Comparison of ENCODE assay signal across 10 cellular contexts in genomic region chr9:33288828-33289483, GRCh38. TPM values are rescaled to one million over a fixed set of nuclear protein-coding genes. Genes with fewer than 3 reads are reported as not detected.
DNase-seq lines count a peak whose midpoint lies in the region; ATAC-seq and TF ChIP-seq lines count a peak whose summit lies in the region.
"Had no signal": no experiment of that assay in that cellular context is flagged by ENCODE, and none has a peak within 500 bp of the region (broad histone marks: within the 10 kb centered on the region; RNA-seq: fewer than 3 reads in every experiment).

No MANE protein-coding gene starts in this region.

- H3K9me3 ChIP-seq in HUES6 (ENCODE audit: control insufficient read depth, insufficient read depth, low read depth, low read length): no peaks in the 10 kb centered on the region

- H3K27me3 Mint-ChIP-seq in activated T-helper 17 cell treated with anti-CD3 and anti-CD28 coated beads, Interleukin-2, amount 50 U/mL, for 72 hours: no peaks in the 10 kb centered on the region
- H3K27me3 Mint-ChIP-seq in stimulated activated naive CD8-positive, alpha-beta T cell treated with anti-CD3 and anti-CD28 coated beads, Interleukin-15, amount 100 ng/mL, for 72 hours: no peaks in the 10 kb centered on the region

- H3K9ac ChIP-seq in HUES6 (ENCODE audit: low read length): peak overlapping the region; percentile 66

- H3K27me3 ChIP-seq in HUES6 (ENCODE audit: control insufficient read depth, insufficient read depth, low read length): no peaks in the 10 kb centered on the region
- H3K27me3 ChIP-seq in kidney epithelial cell (ENCODE audit: control insufficient read depth, insufficient read depth, low read length): no peaks in the 10 kb centered on the region

- no peaks in the 10 kb centered on the region for H3K9me3 Mint-ChIP-seq in activated T-helper 17 cell treated with anti-CD3 and anti-CD28 coated beads, Interleukin-2, amount 50 U/mL, for 72 hours
- H3K9me3 Mint-ChIP-seq in stimulated activated naive CD8-positive, alpha-beta T cell treated with anti-CD3 and anti-CD28 coated beads, Interleukin-15, amount 100 ng/mL, for 72 hours: peaks cover 0 to 9% of the 10 kb centered on the region in 2 donors

- no peak for TF ChIP-seq CTCF in kidney epithelial cell (IDR thresholded peaks at IDR 0.05; ENCODE audit: insufficient read depth, low read length, poor library complexity, severe bottlenecking)

- no peak for DNase-seq in kidney epithelial cell (ENCODE audit: low read depth)
- DNase-seq in stimulated activated naive CD8-positive, alpha-beta T cell treated with anti-CD3 and anti-CD28 coated beads, Interleukin-15, amount 100 ng/mL, for 72 hours: peak in 1 of 2 donors; percentile 26
- no peak for DNase-seq in stimulated activated CD4-positive, alpha-beta T cell treated with anti-CD3 and anti-CD28 coated beads, Interleukin-2, amount 100 ng/mL, for 48 hours
- no peak for DNase-seq in posterior vena cava (ENCODE audit: low spot score)

- peak overlapping the region; percentile 97; the same call in 1 of the 2 replicates for H3K27ac ChIP-seq in HUES6 (ENCODE audit: low read depth, low read length)

- peaks cover 4% of the 10 kb centered on the region; the same call in 1 of the 2 replicates for H3K4me1 ChIP-seq in HUES6 (ENCODE audit: control insufficient read depth, insufficient read depth, low read length)

- peak overlapping the region; percentile 99 for H3K27ac Mint-ChIP-seq in activated T-helper 17 cell treated with anti-CD3 and anti-CD28 coated beads, Interleukin-2, amount 50 U/mL, for 72 hours
- H3K27ac Mint-ChIP-seq in stimulated activated naive CD8-positive, alpha-beta T cell treated with anti-CD3 and anti-CD28 coated beads, Interleukin-15, amount 100 ng/mL, for 72 hours: peak overlapping the region; percentile 100

- H3K36me3 Mint-ChIP-seq in activated T-helper 17 cell treated with anti-CD3 and anti-CD28 coated beads, Interleukin-2, amount 50 U/mL, for 72 hours (ENCODE audit: low read depth): peaks cover 44% of the 10 kb centered on the region

- H3K4me1 Mint-ChIP-seq in activated T-helper 17 cell treated with anti-CD3 and anti-CD28 coated beads, Interleukin-2, amount 50 U/mL, for 72 hours: peaks cover 27% of the 10 kb centered on the region
- H3K4me1 Mint-ChIP-seq in stimulated activated naive CD8-positive, alpha-beta T cell treated with anti-CD3 and anti-CD28 coated beads, Interleukin-15, amount 100 ng/mL, for 72 hours: peaks cover 50% of the 10 kb centered on the region

- H3K36me3 ChIP-seq in HUES6 (ENCODE audit: control insufficient read depth, insufficient read depth, low read length): peaks cover 20% of the 10 kb centered on the region; the same call in 1 of the 2 replicates
- no peaks in the 10 kb centered on the region for H3K36me3 ChIP-seq in kidney epithelial cell (ENCODE audit: control insufficient read depth, insufficient read depth, low read length)

- no peak overlapping the region for H3K4me3 ChIP-seq in HUES6 (ENCODE audit: low read depth, low read length)
- peak overlapping the region; percentile 63 for H3K4me3 ChIP-seq in kidney epithelial cell (ENCODE audit: low read depth, low read length)

- no peak for ATAC-seq in activated T-helper 17 cell treated with anti-CD3 and anti-CD28 coated beads, Interleukin-2, amount 50 U/mL, for 72 hours (replicated peaks)
- no peak for ATAC-seq in stimulated activated naive CD8-positive, alpha-beta T cell treated with anti-CD3 and anti-CD28 coated beads, Interleukin-15, amount 100 ng/mL, for 72 hours
- ATAC-seq in GM21737 (IDR thresholded peaks at IDR 0.05; ENCODE audit: unreplicated experiment) (no peak), HG02588 (IDR thresholded peaks at IDR 0.05; ENCODE audit: unreplicated experiment) (no peak)

- intact Hi-C loops in posterior vena cava (cut with DNase I): no loop called here

- H3K4me3 Mint-ChIP-seq in activated T-helper 17 cell treated with anti-CD3 and anti-CD28 coated beads, Interleukin-2, amount 50 U/mL, for 72 hours: peak overlapping the region; percentile 89
- H3K4me3 Mint-ChIP-seq in stimulated activated naive CD8-positive, alpha-beta T cell treated with anti-CD3 and anti-CD28 coated beads, Interleukin-15, amount 100 ng/mL, for 72 hours: peak overlapping the region; percentile 88 to 90

RNA-seq across cellular contexts. Expression of gene NFX1, which starts 1.4 kb away (rescaled TPM):
- 10 to 100 TPM; 32.0 to 56.5 TPM for total RNA-seq in activated T-helper 17 cell treated with anti-CD3 and anti-CD28 coated beads, Interleukin-2, amount 50 U/mL, for 72 hours
- total RNA-seq in kidney epithelial cell (24.3 and 24.5 TPM in 2 replicates), posterior vena cava (10 to 100 TPM; 30.1 to 37.2 TPM)

RNA-seq across cellular contexts. Expression of gene CHMP5, which starts 24.1 kb away (rescaled TPM):
- 10 to 100 TPM; 54.7 to 70.0 TPM for total RNA-seq in activated T-helper 17 cell treated with anti-CD3 and anti-CD28 coated beads, Interleukin-2, amount 50 U/mL, for 72 hours
- total RNA-seq in kidney epithelial cell: 80.0 and 84.9 TPM in 2 replicates
- 10 to 100 TPM; 54.2 to 61.7 TPM for total RNA-seq in posterior vena cava

RNA-seq across cellular contexts. Expression of gene BAG1, which starts 24.4 kb away (rescaled TPM):
- 10 to 100 TPM; 41.2 to 95.2 TPM for total RNA-seq in activated T-helper 17 cell treated with anti-CD3 and anti-CD28 coated beads, Interleukin-2, amount 50 U/mL, for 72 hours
- total RNA-seq in kidney epithelial cell (54.8 and 59.0 TPM in 2 replicates), posterior vena cava (100 to 1,000 TPM in 1 of 2 donors, 10 to 100 TPM in 1; 73.8 to 103 TPM)

RNA-seq across cellular contexts. Expression of gene SPINK4, which starts 49.0 kb away (rescaled TPM):
- not detected for total RNA-seq in activated T-helper 17 cell treated with anti-CD3 and anti-CD28 coated beads, Interleukin-2, amount 50 U/mL, for 72 hours
- total RNA-seq in kidney epithelial cell (not detected in 2 replicates), posterior vena cava (not detected)
- total RNA-seq: renal cortical epithelial cell; T-helper 1 cell treated with Interleukin-12 subunit alpha and Interleukin-12 subunit beta and Interleukin-4 antibody, amounts not matched to agents 30 ng/mL and 1 ng/mL, for 36 hours had no signal
